ENCODE assay signal across 26 cellular contexts in genomic region chr2:65077898-65078297, GRCh38. TPM values are rescaled to one million over a fixed set of nuclear protein-coding genes. Genes with fewer than 3 reads are reported as not detected.
DNase-seq lines count a peak whose midpoint lies in the region; ATAC-seq and TF ChIP-seq lines count a peak whose summit lies in the region.
"Had no signal": no experiment of that assay in that cellular context is flagged by ENCODE, and none has a peak within 500 bp of the region (broad histone marks: within the 10 kb centered on the region; RNA-seq: fewer than 3 reads in every experiment).

No MANE protein-coding gene starts in this region.

- TF ChIP-seq EP300 in SK-N-SH (IDR thresholded peaks at IDR 0.05; ENCODE audit: borderline replicate concordance in 1 of 2, low read depth in 1 of 2, low read length in 1 of 2): no peak

- peaks cover 13% of the 10 kb centered on the region for H3F3A ChIP-seq in SK-N-SH (replicated peaks; ENCODE audit: insufficient read depth)

- H3K9me3 ChIP-seq in T-helper 17 cell (ENCODE audit: control insufficient read depth, low read length, poor library complexity, severe bottlenecking) (no peaks in the 10 kb centered on the region), SK-N-SH (no peaks in the 10 kb centered on the region)
- H3K9me3 ChIP-seq: ascending aorta; BLaER1 treated with 17β-estradiol and CSF1 and Interleukin-3, amounts not matched to agents 10 nM and 100 nM; heart right ventricle had no signal

- no peaks in the 10 kb centered on the region for H3K9me3 Mint-ChIP-seq in activated T-cell treated with anti-CD3 and anti-CD28 coated beads, Interleukin-2, amount 50 U/mL, for 24 hours
- no peaks in the 10 kb centered on the region for H3K9me3 Mint-ChIP-seq in Calu3 (ENCODE audit: low read depth, unreplicated experiment)
- H3K9me3 Mint-ChIP-seq in stimulated activated effector memory CD8-positive, alpha-beta T cell treated with anti-CD3 and anti-CD28 coated beads, Interleukin-12 subunit alpha, Interleukin-12 subunit beta, amount 100 ng/mL, for 72 hours: no peaks in the 10 kb centered on the region
- H3K9me3 Mint-ChIP-seq: activated CD4-positive, alpha-beta T cell treated with anti-CD3 and anti-CD28 coated beads, Interleukin-2, amount 10 ng/mL, durations not matched to agents 24 days and 14 days; central memory CD8-positive, alpha-beta T cell; nephron; T-cell had no signal

- H3K79me2 ChIP-seq in SK-N-SH (ENCODE audit: insufficient read depth): peaks cover 18% of the 10 kb centered on the region; the same call in 1 of the 2 replicates
- H3K79me2 ChIP-seq: parathyroid adenoma had no signal

- no peaks in the 10 kb centered on the region for H3K27me3 Mint-ChIP-seq in activated T-cell treated with anti-CD3 and anti-CD28 coated beads, Interleukin-2, amount 50 U/mL, for 24 hours
- H3K27me3 Mint-ChIP-seq in Calu3 (ENCODE audit: unreplicated experiment): no peaks in the 10 kb centered on the region
- no peaks in the 10 kb centered on the region for H3K27me3 Mint-ChIP-seq in T-helper 17 cell
- H3K27me3 Mint-ChIP-seq: activated CD4-positive, alpha-beta T cell treated with anti-CD3 and anti-CD28 coated beads, Interleukin-2, amount 10 ng/mL, durations not matched to agents 24 days and 14 days; central memory CD8-positive, alpha-beta T cell; T-cell had no signal

- intact Hi-C loops in Calu3 (cut with micrococcal nuclease; ENCODE audit: unreplicated experiment): no loop called here

- no peak overlapping the region for H2AFZ ChIP-seq in SK-N-SH (ENCODE audit: low read depth)
- H2AFZ ChIP-seq: parathyroid adenoma had no signal

- H3K9ac ChIP-seq in SK-N-SH: no peak overlapping the region
- H3K9ac ChIP-seq: BLaER1 treated with 17β-estradiol and CSF1 and Interleukin-3, amounts not matched to agents 10 nM and 100 nM; parathyroid adenoma had no signal

- POLR2A ChIA-PET in SK-N-SH (lab: Yijun Ruan, JAX): no interaction called here

- no peaks in the 10 kb centered on the region; the same call in 1 of the 2 replicates for H4K20me1 ChIP-seq in SK-N-SH (ENCODE audit: insufficient read depth)

- no peak for TF ChIP-seq RAD21 in SK-N-SH (IDR thresholded peaks at IDR 0.05; ENCODE audit: low read length)

- H3K4me2 ChIP-seq in SK-N-SH: no peak overlapping the region
- H3K4me2 ChIP-seq: BLaER1 treated with 17β-estradiol and CSF1 and Interleukin-3, amounts not matched to agents 10 nM and 100 nM had no signal

- ATAC-seq in T-helper 17 cell: no peak
- ATAC-seq in stimulated activated effector memory CD8-positive, alpha-beta T cell treated with anti-CD3 and anti-CD28 coated beads, Interleukin-12 subunit alpha, Interleukin-12 subunit beta, amount 100 ng/mL, for 72 hours: no peak
- ATAC-seq: heart right ventricle, PC-3, right cardiac atrium, T-cell had no signal

- no peak for DNase-seq in activated T-cell treated with anti-CD3 and anti-CD28 coated beads, Interleukin-2, amount 50 U/mL, for 24 hours
- DNase-seq in activated T-cell treated with anti-CD3 and anti-CD28 coated beads, Interleukin-2, amount 50 U/mL, for 48 hours: no peak
- no peak for DNase-seq in Calu3
- no peak for DNase-seq in T-helper 17 cell
- no peak for DNase-seq in stimulated activated effector memory CD8-positive, alpha-beta T cell treated with anti-CD3 and anti-CD28 coated beads, Interleukin-12 subunit alpha, Interleukin-12 subunit beta, amount 100 ng/mL, for 72 hours (ENCODE audit: low spot score in 2 of 2)
- DNase-seq in stimulated activated naive CD4-positive, alpha-beta T cell treated with Interleukin-2 at 50 U/mL for 16 hours (lab: John Stamatoyannopoulos, UW): no peak
- DNase-seq in SK-N-SH: no peak
- DNase-seq in stimulated activated CD4-positive, alpha-beta T cell treated with anti-CD3 and anti-CD28 coated beads, Interleukin-4, amount 100 ng/mL, for 1 hour: no peak
- DNase-seq: activated CD4-positive, alpha-beta T cell treated with anti-CD3 and anti-CD28 coated beads, Interleukin-2, amount 10 ng/mL, durations not matched to agents 24 days and 14 days; dorsolateral prefrontal cortex; heart right ventricle; NCI-H1048; NCI-H187 treated with DMSO at 0.1 percent for 48 hours; NCI-H226; NCI-H82; PC-3; SIG-M5; stimulated activated CD4-positive, alpha-beta T cell treated with anti-CD3 and anti-CD28 coated beads, Interleukin-4, amount 100 ng/mL, for 4 hours; T-cell; trophoblast cell had no signal

- H3K9me2 ChIP-seq in SK-N-SH: no peaks in the 10 kb centered on the region

- peak overlapping the region; percentile 37 for H3K27ac Mint-ChIP-seq in activated T-cell treated with anti-CD3 and anti-CD28 coated beads, Interleukin-2, amount 50 U/mL, for 24 hours
- H3K27ac Mint-ChIP-seq in Calu3 (ENCODE audit: unreplicated experiment) (peak overlapping the region; percentile 23), T-helper 17 cell (peak overlapping the region; percentile 72)
- peak overlapping the region; percentile 43 for H3K27ac Mint-ChIP-seq in stimulated activated effector memory CD8-positive, alpha-beta T cell treated with anti-CD3 and anti-CD28 coated beads, Interleukin-12 subunit alpha, Interleukin-12 subunit beta, amount 100 ng/mL, for 72 hours
- H3K27ac Mint-ChIP-seq: activated CD4-positive, alpha-beta T cell treated with anti-CD3 and anti-CD28 coated beads, Interleukin-2, amount 10 ng/mL, durations not matched to agents 24 days and 14 days had no signal

- no peak overlapping the region for H3K4me3 Mint-ChIP-seq in activated T-cell treated with anti-CD3 and anti-CD28 coated beads, Interleukin-2, amount 50 U/mL, for 24 hours
- no peak overlapping the region for H3K4me3 Mint-ChIP-seq in Calu3 (ENCODE audit: low read depth, unreplicated experiment)
- no peak overlapping the region for H3K4me3 Mint-ChIP-seq in T-helper 17 cell
- no peak overlapping the region for H3K4me3 Mint-ChIP-seq in stimulated activated effector memory CD8-positive, alpha-beta T cell treated with anti-CD3 and anti-CD28 coated beads, Interleukin-12 subunit alpha, Interleukin-12 subunit beta, amount 100 ng/mL, for 72 hours
- H3K4me3 Mint-ChIP-seq: activated CD4-positive, alpha-beta T cell treated with anti-CD3 and anti-CD28 coated beads, Interleukin-2, amount 10 ng/mL, durations not matched to agents 24 days and 14 days; central memory CD8-positive, alpha-beta T cell; nephron; T-cell had no signal

- H3K27me3 ChIP-seq in SK-N-SH (ENCODE audit: insufficient read depth): no peaks in the 10 kb centered on the region
- H3K27me3 ChIP-seq: ascending aorta; BLaER1 treated with 17β-estradiol and CSF1 and Interleukin-3, amounts not matched to agents 10 nM and 100 nM; dorsolateral prefrontal cortex; heart right ventricle had no signal

- no TSS peak for BruUV-seq in Calu3 (replicated peaks; lab: Mats Ljungman, UMichigan)

- 95% methylated on average over 7 of the region's 7 CpGs for whole genome bisulfite sequencing in SK-N-SH (ENCODE audit: low lambda C conversion rate)

- peaks cover 8% of the 10 kb centered on the region for H3K4me1 Mint-ChIP-seq in activated T-cell treated with anti-CD3 and anti-CD28 coated beads, Interleukin-2, amount 50 U/mL, for 24 hours (ENCODE audit: low read depth)
- H3K4me1 Mint-ChIP-seq in Calu3 (ENCODE audit: low read depth, unreplicated experiment) (no peaks in the 10 kb centered on the region), T-helper 17 cell (peaks cover 2% of the 10 kb centered on the region)
- H3K4me1 Mint-ChIP-seq in stimulated activated effector memory CD8-positive, alpha-beta T cell treated with anti-CD3 and anti-CD28 coated beads, Interleukin-12 subunit alpha, Interleukin-12 subunit beta, amount 100 ng/mL, for 72 hours: no peaks in the 10 kb centered on the region
- H3K4me1 Mint-ChIP-seq: central memory CD8-positive, alpha-beta T cell had no signal

- H3K4me3 ChIP-seq in SK-N-SH (ENCODE audit: low read depth in 2 of 2, low read length in 1 of 2): no peak overlapping the region
- H3K4me3 ChIP-seq: ascending aorta; BLaER1 treated with 17β-estradiol and CSF1 and Interleukin-3, amounts not matched to agents 10 nM and 100 nM; dorsolateral prefrontal cortex; heart right ventricle had no signal

- no peaks in the 10 kb centered on the region; a peak in 1 of 4 replicates for H3K4me1 ChIP-seq in SK-N-SH (ENCODE audit: control insufficient read depth in 1 of 2, insufficient read depth in 2 of 2, low read depth in 1 of 2, low read length in 1 of 2)

- TF ChIP-seq CTCF in Calu3 (IDR thresholded peaks at IDR 0.05; ENCODE audit: unreplicated experiment): no peak
- no peak for TF ChIP-seq CTCF in SK-N-SH (IDR thresholded peaks at IDR 0.05)

- H3K36me3 Mint-ChIP-seq in activated T-cell treated with anti-CD3 and anti-CD28 coated beads, Interleukin-2, amount 50 U/mL, for 24 hours (ENCODE audit: low read depth): peaks cover 87% of the 10 kb centered on the region
- peaks cover 65% of the 10 kb centered on the region for H3K36me3 Mint-ChIP-seq in Calu3 (ENCODE audit: insufficient read depth, unreplicated experiment)
- peaks cover 3% of the 10 kb centered on the region for H3K36me3 Mint-ChIP-seq in T-helper 17 cell (ENCODE audit: low read depth)
- peaks cover 89% of the 10 kb centered on the region for H3K36me3 Mint-ChIP-seq in stimulated activated effector memory CD8-positive, alpha-beta T cell treated with anti-CD3 and anti-CD28 coated beads, Interleukin-12 subunit alpha, Interleukin-12 subunit beta, amount 100 ng/mL, for 72 hours

- CTCF ChIA-PET in Calu3 (lab: Charles Lee): interaction anchor here (0.6 kb wide), 1 partner anchor 415 kb away, joined by 4 read pairs; no protein-coding TSS in a partner anchor
- CTCF ChIA-PET in SK-N-SH (lab: Yijun Ruan, JAX): no interaction called here

- H3K27ac ChIP-seq in SK-N-SH (ENCODE audit: low read depth in 2 of 2, low read length in 1 of 2): no peak overlapping the region
- H3K27ac ChIP-seq: BLaER1 treated with 17β-estradiol and CSF1 and Interleukin-3, amounts not matched to agents 10 nM and 100 nM; parathyroid adenoma had no signal

- peaks cover 72 to 77% of the 10 kb centered on the region in 2 experiments for H3K36me3 ChIP-seq in SK-N-SH (replicated peaks in 1 of 2; ENCODE audit: control insufficient read depth in 1 of 2, insufficient read depth in 2 of 2, low read length in 1 of 2)

RNA-seq across cellular contexts. Expression of gene CEP68, which starts 21.7 kb away (rescaled TPM):
- total RNA-seq in Calu3 (2022) (9.6 and 10.0 TPM in 2 replicates), T-helper 17 cell (10 to 100 TPM; 13.6 to 22.5 TPM)
- 6.2 and 7.8 TPM in 2 replicates for polyA plus RNA-seq in SK-N-SH (2012; rRNA removed)
- 5.4 and 6.8 TPM in 2 replicates for polyA plus RNA-seq in SK-N-SH (2012; cell fraction: cytosol; rRNA removed)
- polyA plus RNA-seq in SK-N-SH (2012; cell fraction: nucleus; rRNA removed): 9.0 and 12.6 TPM in 2 replicates

RNA-seq across cellular contexts. Expression of gene RAB1A, which starts 52.0 kb away (rescaled TPM):
- total RNA-seq in Calu3 (2022): 141 and 148 TPM in 2 replicates
- total RNA-seq in T-helper 17 cell: 10 to 100 TPM; 65.2 to 78.1 TPM
- 111 and 113 TPM in 2 replicates for polyA plus RNA-seq in SK-N-SH (2012; rRNA removed)
- 131 and 214 TPM in 2 replicates for polyA plus RNA-seq in SK-N-SH (2012; cell fraction: cytosol; rRNA removed)
- 25.4 and 55.8 TPM in 2 replicates for polyA plus RNA-seq in SK-N-SH (2012; cell fraction: nucleus; rRNA removed)
